In genomic region chr2:207071820-207072219, GRCh38 we compare ENCODE assay signal across 1 cellular context.
TF ChIP-seq lines count a peak whose summit lies in the region.

No MANE protein-coding gene starts in this region.

TF ChIP-seq in GM12878, 131 proteins besides CTCF, POLR2A, EP300 and RAD21:
- TF ChIP-seq ATF2 (IDR thresholded peaks at IDR 0.05; ENCODE audit: low read length) (0 out of 2 replicates have a peak, but pooled peaks have one; percentile 5), ZZZ3 (IDR thresholded peaks at IDR 0.05; ENCODE audit: control insufficient read depth, insufficient read length, low read depth) (no peak), IRF4 (IDR thresholded peaks at IDR 0.05; ENCODE audit: low read depth, low read length) (0 out of 2 replicates have a peak, but pooled peaks have one; percentile 8), CREB1 (IDR thresholded peaks at IDR 0.05; ENCODE audit: low read depth) (peak; percentile 73), POU2F2 (IDR thresholded peaks at IDR 0.05; ENCODE audit: borderline replicate concordance, low read depth, low read length) (no peak), ZBED1 (IDR thresholded peaks at IDR 0.05; ENCODE audit: borderline replicate concordance) (no peak), MTA3 (IDR thresholded peaks at IDR 0.05; ENCODE audit: borderline replicate concordance, low read length) (no peak), CREM (IDR thresholded peaks at IDR 0.05; ENCODE audit: low read depth) (peak; percentile 58; the same call in 1 of the 2 replicates), E4F1 (IDR thresholded peaks at IDR 0.05; ENCODE audit: borderline replicate concordance, partially characterized antibody) (no peak), RUNX3 (IDR thresholded peaks at IDR 0.05; ENCODE audit: low read length) (peak; percentile 3; the same call in 1 of the 2 replicates), CHD2 (IDR thresholded peaks at IDR 0.05; ENCODE audit: borderline replicate concordance, low read depth, low read length) (no peak), JUNB (IDR thresholded peaks at IDR 0.05) (0 out of 2 replicates have a peak, but pooled peaks have one; percentile 9)
